In genomic region chr2:85551698-85552678, GRCh38 we compare ENCODE assay signal across 1 cellular context.
TF ChIP-seq lines count a peak whose summit lies in the region.

No MANE protein-coding gene starts in this region.

TF ChIP-seq in HepG2, 621 proteins besides CTCF, POLR2A, EP300 and RAD21 (continued from another document and continues in another):
- TF ChIP-seq ZNF318 (CRISPR knock-in tag; IDR thresholded peaks at IDR 0.05) (no peak), MTF2 (CRISPR knock-in tag; IDR thresholded peaks at IDR 0.05; ENCODE audit: borderline replicate concordance) (no peak), PHB2 (IDR thresholded peaks at IDR 0.05; ENCODE audit: partially characterized antibody) (no peak), ZNF350 (CRISPR knock-in tag; IDR thresholded peaks at IDR 0.05; ENCODE audit: borderline replicate concordance, low read depth) (no peak), ZNF720 (CRISPR knock-in tag; IDR thresholded peaks at IDR 0.05) (no peak), ZNF367 (CRISPR knock-in tag; IDR thresholded peaks at IDR 0.05; ENCODE audit: borderline replicate concordance) (no peak), MTF1 (CRISPR knock-in tag; IDR thresholded peaks at IDR 0.05) (no peak), RELA (CRISPR knock-in tag; IDR thresholded peaks at IDR 0.05) (no peak), HDAC6 (IDR thresholded peaks at IDR 0.05; ENCODE audit: low read depth, low read length) (no peak), ZSCAN25 (CRISPR knock-in tag; IDR thresholded peaks at IDR 0.05) (no peak), TEAD3 (CRISPR knock-in tag; optimal IDR thresholded peaks at IDR 0.05; ENCODE audit: borderline replicate concordance) (no peak), ZNF225 (CRISPR knock-in tag; IDR thresholded peaks at IDR 0.05) (no peak), ZNF652 (CRISPR knock-in tag; IDR thresholded peaks at IDR 0.05; ENCODE audit: borderline replicate concordance, low read depth) (no peak; the same call in 1 of the 2 replicates), ZFP36L1 (CRISPR knock-in tag; IDR thresholded peaks at IDR 0.05) (no peak), EHMT2 (IDR thresholded peaks at IDR 0.05; ENCODE audit: borderline replicate concordance, low read depth, low read length) (no peak), ZFYVE20 (CRISPR knock-in tag; IDR thresholded peaks at IDR 0.05; ENCODE audit: borderline replicate concordance, low read depth) (no peak), NR1H2 (CRISPR knock-in tag; IDR thresholded peaks at IDR 0.05; ENCODE audit: borderline replicate concordance, low read depth) (no peak), HNF1A (IDR thresholded peaks at IDR 0.05; ENCODE audit: low read depth) (no peak), HNF1A (CRISPR knock-in tag; IDR thresholded peaks at IDR 0.05; ENCODE audit: borderline replicate concordance) (no peak), CBFB (CRISPR knock-in tag; IDR thresholded peaks at IDR 0.05) (peak; percentile 55; the same call in 1 of the 2 replicates), KIAA2018 (CRISPR knock-in tag; IDR thresholded peaks at IDR 0.05; ENCODE audit: borderline replicate concordance) (no peak), CCDC6 (CRISPR knock-in tag; IDR thresholded peaks at IDR 0.05) (no peak), ZNF207 (IDR thresholded peaks at IDR 0.05; ENCODE audit: borderline replicate concordance) (no peak), HMGXB3 (CRISPR knock-in tag; IDR thresholded peaks at IDR 0.05; ENCODE audit: borderline replicate concordance) (peak; percentile 78; the same call in 1 of the 2 replicates), MXD3 (CRISPR knock-in tag; IDR thresholded peaks at IDR 0.05) (no peak), ZNF670 (CRISPR knock-in tag; IDR thresholded peaks at IDR 0.05; ENCODE audit: borderline replicate concordance) (no peak), PAWR (CRISPR knock-in tag; IDR thresholded peaks at IDR 0.05; ENCODE audit: borderline replicate concordance) (no peak), MXI1 (IDR thresholded peaks at IDR 0.05; ENCODE audit: borderline replicate concordance, low read depth, low read length) (no peak; the same call in 2 of the 3 replicates), TBX3 (IDR thresholded peaks at IDR 0.05; ENCODE audit: borderline replicate concordance) (no peak), ZNF790 (CRISPR knock-in tag; IDR thresholded peaks at IDR 0.05; ENCODE audit: borderline replicate concordance) (no peak), ZNF546 (CRISPR knock-in tag; conservative IDR thresholded peaks at IDR 0.05) (no peak), ZNF761 (CRISPR knock-in tag; conservative IDR thresholded peaks at IDR 0.05) (no peak)
